12 cellular contexts compared by ENCODE assay signal in genomic region chr19:310141-310651, GRCh38. TPM values are rescaled to one million over a fixed set of nuclear protein-coding genes. Genes with fewer than 3 reads are reported as not detected.
DNase-seq lines count a peak whose midpoint lies in the region; ATAC-seq and TF ChIP-seq lines count a peak whose summit lies in the region.
"Had no signal": no experiment of that assay in that cellular context is flagged by ENCODE, and none has a peak within 500 bp of the region (broad histone marks: within the 10 kb centered on the region; RNA-seq: fewer than 3 reads in every experiment).

No MANE protein-coding gene starts in this region.

- intact Hi-C loops in sciatic nerve (cut with DNase I): no loop called here

- H3K9me3 Mint-ChIP-seq in T-cell: no peaks in the 10 kb centered on the region
- H3K9me3 Mint-ChIP-seq: activated B cell treated with CpG ODN at 0.5 μM for 24 hours had no signal

- no peak overlapping the region for H3K27ac Mint-ChIP-seq in T-cell
- H3K27ac Mint-ChIP-seq: activated B cell treated with CpG ODN at 0.5 μM for 24 hours, nephron had no signal

- H3K4me3 ChIP-seq in AG04449 (ENCODE audit: low read depth, low read length) (peak overlapping the region; percentile 52), fibroblast of villous mesenchyme (ENCODE audit: low read depth, low read length) (peak overlapping the region; percentile 18)
- H3K4me3 ChIP-seq: testis had no signal

- CTCF ChIA-PET in AG04449 (lab: Yijun Ruan, JAX) (interaction anchor here (0.8 to 1.3 kb wide), 2 partner anchors 15 to 196 kb away, joined by 5 to 6 read pairs; no protein-coding TSS in a partner anchor), T-cell (lab: Charles Lee) (no interaction called here)

- H3K36me3 Mint-ChIP-seq in T-cell: peaks cover 42% of the 10 kb centered on the region

- TF ChIP-seq CTCF in AG04449 (IDR thresholded peaks at IDR 0.05; ENCODE audit: insufficient read depth, low read length, missing control alignments): peak; percentile 11
- no peak for TF ChIP-seq CTCF in fibroblast of villous mesenchyme (IDR thresholded peaks at IDR 0.05; ENCODE audit: insufficient read depth, low read depth, low read length)

- no peaks in the 10 kb centered on the region for H3K4me1 Mint-ChIP-seq in T-cell
- H3K4me1 Mint-ChIP-seq: activated B cell treated with CpG ODN at 0.5 μM for 24 hours, nephron had no signal

- DNase-seq in AG04449 (ENCODE audit: low read depth, low spot score): no peak
- DNase-seq in fibroblast of villous mesenchyme (ENCODE audit: low read depth): peak; percentile 34
- DNase-seq in sciatic nerve (ENCODE audit: low spot score): no peak
- DNase-seq in GM19238 (ENCODE audit: insufficient read length, low spot score): no peak
- no peak for DNase-seq in T-cell
- no peak for DNase-seq in 8988T
- no peak for DNase-seq in central memory CD4-positive, alpha-beta T cell
- DNase-seq: activated B cell treated with CpG ODN at 0.5 μM for 24 hours, kidney glomerular epithelial cell, testis had no signal

- no peaks in the 10 kb centered on the region for H3K27me3 Mint-ChIP-seq in T-cell
- H3K27me3 Mint-ChIP-seq: activated B cell treated with CpG ODN at 0.5 μM for 24 hours had no signal

- POLR2A ChIA-PET in AG04449 (lab: Yijun Ruan, JAX) (interaction anchor here (0.6 to 1.1 kb wide), 3 partner anchors 11 to 33 kb away, joined by 3 to 5 read pairs (median 4); no protein-coding TSS in a partner anchor), T-cell (lab: Charles Lee) (no interaction called here)

- ATAC-seq in SK-N-SH treated with all-trans-retinoic acid at 6 μM for 48 hours (peak; percentile 30), sciatic nerve (peak; percentile 69), T-cell (replicated peaks in 1 of 4) (no peak)

- H3K4me3 Mint-ChIP-seq in T-cell: no peak overlapping the region
- H3K4me3 Mint-ChIP-seq: activated B cell treated with CpG ODN at 0.5 μM for 24 hours, nephron had no signal

TF ChIP-seq in SK-N-SH treated with all-trans-retinoic acid at 6 μM for 48 hours, 23 proteins besides CTCF, POLR2A, EP300 and RAD21:
- TF ChIP-seq, protein P1, sequence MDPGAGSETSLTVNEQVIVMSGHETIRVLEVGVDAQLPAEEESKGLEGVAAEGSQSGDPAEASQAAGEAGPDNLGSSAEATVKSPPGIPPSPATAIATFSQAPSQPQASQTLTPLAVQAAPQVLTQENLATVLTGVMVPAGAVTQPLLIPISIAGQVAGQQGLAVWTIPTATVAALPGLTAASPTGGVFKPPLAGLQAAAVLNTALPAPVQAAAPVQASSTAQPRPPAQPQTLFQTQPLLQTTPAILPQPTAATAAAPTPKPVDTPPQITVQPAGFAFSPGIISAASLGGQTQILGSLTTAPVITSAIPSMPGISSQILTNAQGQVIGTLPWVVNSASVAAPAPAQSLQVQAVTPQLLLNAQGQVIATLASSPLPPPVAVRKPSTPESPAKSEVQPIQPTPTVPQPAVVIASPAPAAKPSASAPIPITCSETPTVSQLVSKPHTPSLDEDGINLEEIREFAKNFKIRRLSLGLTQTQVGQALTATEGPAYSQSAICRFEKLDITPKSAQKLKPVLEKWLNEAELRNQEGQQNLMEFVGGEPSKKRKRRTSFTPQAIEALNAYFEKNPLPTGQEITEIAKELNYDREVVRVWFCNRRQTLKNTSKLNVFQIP (CRISPR knock-in tag; IDR thresholded peaks at IDR 0.05; ENCODE audit: borderline replicate concordance, low read depth): no peak
- TF ChIP-seq TSHZ2 (CRISPR knock-in tag; IDR thresholded peaks at IDR 0.05) (no peak), RARB (CRISPR knock-in tag; IDR thresholded peaks at IDR 0.05) (no peak), SNAI2 (CRISPR knock-in tag; IDR thresholded peaks at IDR 0.05) (no peak), CSDC2 (CRISPR knock-in tag; IDR thresholded peaks at IDR 0.05) (no peak), OSR1 (CRISPR knock-in tag; IDR thresholded peaks at IDR 0.05) (no peak)

RNA-seq across cellular contexts. Expression of gene PLPP2, which starts 19.0 kb away (rescaled TPM):
- total RNA-seq in fibroblast of villous mesenchyme: 9.9 and 12.2 TPM in 2 replicates
- total RNA-seq in sciatic nerve: 8.6 TPM
- 1 to 10 TPM in 3 of 5 donors, under 1 TPM in 2; 0.23 to 2.3 (median 1.1) TPM for total RNA-seq in T-cell

RNA-seq across cellular contexts. Expression of gene MIER2, which starts 34.4 kb away (rescaled TPM):
- 18.0 and 19.9 TPM in 2 replicates for total RNA-seq in fibroblast of villous mesenchyme
- 24.5 TPM for total RNA-seq in sciatic nerve
- 10 to 100 TPM; 13.1 to 23.2 (median 18.0) TPM for total RNA-seq in T-cell

Comparison
In these comparisons a context has a peak if more than half of its experiments do, and no peak if none do; other contexts are left out.
1. ATAC-seq: peak in SK-N-SH treated with all-trans-retinoic acid at 6 μM for 48 hours (single experiment) and sciatic nerve (single experiment); none in T-cell (0 of 4).